In the genomic region with DNA sequence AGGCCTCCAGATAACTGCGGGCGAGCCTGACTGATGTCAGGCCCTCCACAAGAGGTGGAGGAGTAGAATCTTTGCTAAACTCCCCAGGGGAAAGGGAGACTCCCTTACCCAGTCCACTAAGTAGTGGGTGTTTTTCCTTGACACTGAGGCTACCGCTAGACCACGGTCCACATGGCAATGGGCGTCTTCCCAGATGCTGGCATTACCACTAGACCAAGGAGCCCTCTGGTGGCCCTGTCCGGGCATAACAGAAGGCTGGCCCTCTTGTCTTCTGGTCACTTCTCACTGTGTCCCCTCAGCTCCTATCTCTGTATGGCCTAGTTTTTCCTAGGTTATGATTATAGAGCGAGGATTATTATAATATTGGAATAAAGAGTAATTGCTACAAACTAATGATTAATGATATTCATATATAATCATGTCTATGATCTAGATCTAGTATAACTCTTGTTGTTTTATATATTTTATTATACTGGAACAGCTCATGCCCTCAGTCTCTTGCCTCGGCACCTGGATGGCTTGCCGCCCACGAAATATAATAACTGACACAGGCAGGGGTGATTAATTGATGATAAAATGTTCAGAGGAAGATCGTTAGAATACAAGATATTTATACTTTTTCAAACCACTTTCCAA, we compare ENCODE assay signal across 1 cellular context.
TF ChIP-seq lines count a peak whose summit lies in the region.

No MANE protein-coding gene starts in this region.

TF ChIP-seq in K562, 482 proteins besides CTCF, POLR2A, EP300 and RAD21 (continued from another document):
- TF ChIP-seq, protein P1, sequence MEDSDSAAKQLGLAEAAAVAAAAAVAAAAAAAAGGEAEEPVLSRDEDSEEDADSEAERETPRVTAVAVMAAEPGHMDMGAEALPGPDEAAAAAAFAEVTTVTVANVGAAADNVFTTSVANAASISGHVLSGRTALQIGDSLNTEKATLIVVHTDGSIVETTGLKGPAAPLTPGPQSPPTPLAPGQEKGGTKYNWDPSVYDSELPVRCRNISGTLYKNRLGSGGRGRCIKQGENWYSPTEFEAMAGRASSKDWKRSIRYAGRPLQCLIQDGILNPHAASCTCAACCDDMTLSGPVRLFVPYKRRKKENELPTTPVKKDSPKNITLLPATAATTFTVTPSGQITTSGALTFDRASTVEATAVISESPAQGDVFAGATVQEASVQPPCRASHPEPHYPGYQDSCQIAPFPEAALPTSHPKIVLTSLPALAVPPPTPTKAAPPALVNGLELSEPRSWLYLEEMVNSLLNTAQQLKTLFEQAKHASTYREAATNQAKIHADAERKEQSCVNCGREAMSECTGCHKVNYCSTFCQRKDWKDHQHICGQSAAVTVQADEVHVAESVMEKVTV (CRISPR knock-in tag; IDR thresholded peaks at IDR 0.05) = peak; percentile 18; the same call in 1 of the 2 replicates
- TF ChIP-seq, protein P2, sequence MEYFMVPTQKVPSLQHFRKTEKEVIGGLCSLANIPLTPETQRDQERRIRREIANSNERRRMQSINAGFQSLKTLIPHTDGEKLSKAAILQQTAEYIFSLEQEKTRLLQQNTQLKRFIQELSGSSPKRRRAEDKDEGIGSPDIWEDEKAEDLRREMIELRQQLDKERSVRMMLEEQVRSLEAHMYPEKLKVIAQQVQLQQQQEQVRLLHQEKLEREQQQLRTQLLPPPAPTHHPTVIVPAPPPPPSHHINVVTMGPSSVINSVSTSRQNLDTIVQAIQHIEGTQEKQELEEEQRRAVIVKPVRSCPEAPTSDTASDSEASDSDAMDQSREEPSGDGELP (CRISPR knock-in tag; IDR thresholded peaks at IDR 0.05; ENCODE audit: borderline replicate concordance) = 0 out of 2 replicates have a peak, but pooled peaks have one; percentile 21
